Comparison of ENCODE assay signal across 10 cellular contexts in the genomic region with DNA sequence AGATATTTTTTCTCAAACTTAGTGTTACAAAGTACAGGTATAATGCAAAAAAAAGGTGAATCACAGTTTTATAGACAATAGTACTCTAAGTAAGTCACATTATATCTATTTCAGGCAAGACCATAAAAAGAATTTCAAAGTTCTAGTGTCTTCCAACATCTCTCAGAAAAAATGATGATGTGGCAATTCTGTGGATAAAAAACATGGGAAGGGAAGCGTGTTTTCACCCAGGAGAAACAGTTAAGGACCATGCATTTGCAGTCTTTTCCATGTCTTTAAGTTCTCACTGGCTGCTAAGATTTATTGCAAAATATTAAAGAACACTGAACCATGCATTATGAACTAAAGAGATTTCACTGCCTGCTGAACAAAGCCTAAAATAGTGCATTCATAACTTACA. TPM values are rescaled to one million over a fixed set of nuclear protein-coding genes. Genes with fewer than 3 reads are reported as not detected.
DNase-seq lines count a peak whose midpoint lies in the region; ATAC-seq, FAIRE-seq and TF ChIP-seq lines count a peak whose summit lies in the region.
"Had no signal": no experiment of that assay in that cellular context is flagged by ENCODE, and none has a peak within 500 bp of the region (broad histone marks: within the 10 kb centered on the region; RNA-seq: fewer than 3 reads in every experiment).

No MANE protein-coding gene starts in this region.

- peaks cover 0 to 6% (median 5%) of the 10 kb centered on the region in 11 experiments; a peak in 6 of 22 replicates for H3K9me3 ChIP-seq in BLaER1 treated with 17β-estradiol and CSF1 and Interleukin-3, amounts not matched to agents 10 nM and 100 nM (replicated peaks in 1 of 11)
- H3K9me3 ChIP-seq in HUES6 (ENCODE audit: control insufficient read depth, insufficient read depth, low read depth, low read length) (no peaks in the 10 kb centered on the region), astrocyte (ENCODE audit: insufficient read depth, low read depth, low read length) (no peaks in the 10 kb centered on the region)
- H3K9me3 ChIP-seq: neutrophil had no signal

- H3K27ac Mint-ChIP-seq in astrocyte (ENCODE audit: unreplicated experiment): no peak overlapping the region
- no peak overlapping the region for H3K27ac Mint-ChIP-seq in memory B cell

- H3K36me3 Mint-ChIP-seq in astrocyte (ENCODE audit: low read depth, unreplicated experiment) (peaks cover 14% of the 10 kb centered on the region), memory B cell (peaks cover 16% of the 10 kb centered on the region)

- peaks cover 64% of the 10 kb centered on the region for H3K79me2 ChIP-seq in astrocyte (ENCODE audit: insufficient read depth, low read length)

- H4K20me1 ChIP-seq in BLaER1 treated with 17β-estradiol and CSF1 and Interleukin-3, amounts not matched to agents 10 nM and 100 nM: peaks cover 36 to 65% (median 53%) of the 10 kb centered on the region in 11 experiments; a peak in 19 of 22 replicates
- H4K20me1 ChIP-seq in astrocyte (ENCODE audit: insufficient read depth, low read length): peaks cover 46% of the 10 kb centered on the region

- H3K27me3 Mint-ChIP-seq in astrocyte (ENCODE audit: low read depth, unreplicated experiment) (no peaks in the 10 kb centered on the region), memory B cell (no peaks in the 10 kb centered on the region)

- H3K4me3 ChIP-seq in BLaER1 treated with 17β-estradiol and CSF1 and Interleukin-3, amounts not matched to agents 10 nM and 100 nM: peak overlapping the region; percentile 93 to 100 (median 98); a peak in 15 of 20 replicates
- peak overlapping the region; percentile 95; the same call in 1 of the 2 replicates for H3K4me3 ChIP-seq in HUES6 (ENCODE audit: low read depth, low read length)
- H3K4me3 ChIP-seq in astrocyte (ENCODE audit: insufficient read depth, low read depth, low read length): peak overlapping the region; percentile 87

- ATAC-seq in memory B cell (ENCODE audit: low read depth): no peak

- TF ChIP-seq CTCF in astrocyte (IDR thresholded peaks at IDR 0.05; ENCODE audit: insufficient read depth, low read depth, low read length): no peak

- H3K4me1 ChIP-seq in BLaER1 treated with 17β-estradiol and CSF1 and Interleukin-3, amounts not matched to agents 10 nM and 100 nM: peaks cover 43 to 64% (median 56%) of the 10 kb centered on the region in 10 experiments
- no peaks in the 10 kb centered on the region for H3K4me1 ChIP-seq in HUES6 (ENCODE audit: control insufficient read depth, insufficient read depth, low read length)
- peaks cover 4% of the 10 kb centered on the region for H3K4me1 ChIP-seq in astrocyte (ENCODE audit: insufficient read depth, low read length)

- peak overlapping the region in 1 of 11 experiments; percentile 88; a peak in 1 of 22 replicates for H3K27ac ChIP-seq in BLaER1 treated with 17β-estradiol and CSF1 and Interleukin-3, amounts not matched to agents 10 nM and 100 nM
- no peak overlapping the region for H3K27ac ChIP-seq in HUES6 (ENCODE audit: low read depth, low read length)
- H3K27ac ChIP-seq in astrocyte (ENCODE audit: low read depth, low read length): no peak overlapping the region

- no peak for FAIRE-seq in astrocyte (lab: Jason Lieb, UNC)
- FAIRE-seq: frontal cortex had no signal

- H3K27me3 ChIP-seq in BLaER1 treated with 17β-estradiol and CSF1 and Interleukin-3, amounts not matched to agents 10 nM and 100 nM: no peaks in the 10 kb centered on the region
- H3K27me3 ChIP-seq in HUES6 (ENCODE audit: control insufficient read depth, insufficient read depth, low read length) (no peaks in the 10 kb centered on the region), astrocyte (ENCODE audit: insufficient read depth, low read length) (no peaks in the 10 kb centered on the region)
- H3K27me3 ChIP-seq: neutrophil had no signal

- H3K4me1 Mint-ChIP-seq in astrocyte (ENCODE audit: low read depth, unreplicated experiment): peaks cover 11% of the 10 kb centered on the region
- peaks cover 26% of the 10 kb centered on the region for H3K4me1 Mint-ChIP-seq in memory B cell

- peaks cover 40 to 52% (median 46%) of the 10 kb centered on the region in 11 experiments for H3K36me3 ChIP-seq in BLaER1 treated with 17β-estradiol and CSF1 and Interleukin-3, amounts not matched to agents 10 nM and 100 nM
- H3K36me3 ChIP-seq in HUES6 (ENCODE audit: control insufficient read depth, insufficient read depth, low read length): peaks cover 39% of the 10 kb centered on the region
- peaks cover 31% of the 10 kb centered on the region for H3K36me3 ChIP-seq in astrocyte (ENCODE audit: insufficient read depth, low read length)

- H3K9me3 Mint-ChIP-seq in astrocyte (ENCODE audit: unreplicated experiment): no peaks in the 10 kb centered on the region
- no peaks in the 10 kb centered on the region for H3K9me3 Mint-ChIP-seq in memory B cell

- H3K4me3 Mint-ChIP-seq in astrocyte (ENCODE audit: unreplicated experiment) (peak overlapping the region; percentile 97), memory B cell (peak overlapping the region; percentile 43)

- peak overlapping the region; percentile 84 to 95 (median 87) for H3K4me2 ChIP-seq in BLaER1 treated with 17β-estradiol and CSF1 and Interleukin-3, amounts not matched to agents 10 nM and 100 nM
- peak overlapping the region; percentile 84 for H3K4me2 ChIP-seq in astrocyte (ENCODE audit: low read length)

- peak overlapping the region in 9 of 11 experiments; percentile 87 to 97 (median 93); a peak in 15 of 22 replicates for H3K9ac ChIP-seq in BLaER1 treated with 17β-estradiol and CSF1 and Interleukin-3, amounts not matched to agents 10 nM and 100 nM
- H3K9ac ChIP-seq in HUES6 (ENCODE audit: low read length): no peak overlapping the region
- peak overlapping the region; percentile 95 for H3K9ac ChIP-seq in astrocyte (ENCODE audit: low read length)

- H2AFZ ChIP-seq in astrocyte (ENCODE audit: low read depth, low read length): no peak overlapping the region

- no peak for DNase-seq in astrocyte (ENCODE audit: low read depth)
- DNase-seq in memory B cell (ENCODE audit: low spot score in 2 of 2): no peak
- DNase-seq in SKM-1 treated with dmso at 0.1 percent for 144 hours (lab: John Stamatoyannopoulos, UW; ENCODE audit: unreplicated experiment): no peak
- DNase-seq in NCI-H82 treated with DMSO at 0.1 percent for 48 hours (lab: John Stamatoyannopoulos, UW; ENCODE audit: unreplicated experiment): no peak
- no peak for DNase-seq in NCI-H2029 (lab: John Stamatoyannopoulos, UW)
- DNase-seq in NCI-H774 (lab: John Stamatoyannopoulos, UW): no peak

RNA-seq across cellular contexts. Expression of a gene that starts 1.8 kb away (rescaled TPM):
- 289 and 310 TPM in 2 replicates for total RNA-seq in astrocyte
